Comparison of ENCODE assay signal across 24 cellular contexts in genomic region chr2:169776483-169776802, GRCh38. TPM values are rescaled to one million over a fixed set of nuclear protein-coding genes. Genes with fewer than 3 reads are reported as not detected.
DNase-seq lines count a peak whose midpoint lies in the region; ATAC-seq and TF ChIP-seq lines count a peak whose summit lies in the region.
"Had no signal": no experiment of that assay in that cellular context is flagged by ENCODE, and none has a peak within 500 bp of the region (broad histone marks: within the 10 kb centered on the region; RNA-seq: fewer than 3 reads in every experiment).

No MANE protein-coding gene starts in this region.

- no peak overlapping the region for H3K4me3 ChIP-seq in mesodermal cell (ENCODE audit: extremely low read depth, insufficient read depth, low read length, poor library complexity, severe bottlenecking)
- H3K4me3 ChIP-seq: neural progenitor cell, PC-9, transverse colon had no signal

- in situ Hi-C loops in GM13976 (cut with MboI; ENCODE audit: low sequenced_read_pairs, unreplicated experiment), result no loop called here

- H3K9me3 ChIP-seq in mesodermal cell (ENCODE audit: control insufficient read depth, low read length), result no peaks in the 10 kb centered on the region
- H3K9me3 ChIP-seq: transverse colon had no signal

- H3K27ac ChIP-seq in mesodermal cell (ENCODE audit: low read depth, low read length, severe bottlenecking), result peak overlapping the region; percentile 1
- H3K27ac ChIP-seq: neural progenitor cell, PC-9 had no signal

- peak; percentile 9 for DNase-seq in A172 (ENCODE audit: low spot score)
- peak; percentile 40 for DNase-seq in M059J (ENCODE audit: low read depth)
- peak; percentile 64 for DNase-seq in brain pericyte (ENCODE audit: low read depth, low spot score)
- DNase-seq in GM13976 (ENCODE audit: low spot score), result no peak
- no peak for DNase-seq in stimulated activated CD4-positive, alpha-beta T cell treated with anti-CD3 and anti-CD28 coated beads, Interleukin-4, amount 100 ng/mL, for 4 hours
- no peak for DNase-seq in activated T-cell treated with anti-CD3 and anti-CD28 coated beads, Interleukin-2, amount 50 U/mL, for 1 hour
- DNase-seq: activated CD4-positive, alpha-beta T cell treated with anti-CD3 and anti-CD28 coated beads, Interleukin-2, amount 10 ng/mL, durations not matched to agents 24 days and 14 days; activated CD8-positive, alpha-beta memory T cell treated with anti-CD3 and anti-CD28 coated beads, Interleukin-2, amount 50 U/mL, for 4 hours; activated gamma-delta T cell; amygdala; C1 segment of cervical spinal cord; DND-41; endodermal cell; hippocampal formation; islet precursor cell; NCI-H1436 treated with DMSO at 0.1 percent for 48 hours; NCI-H774; PC-9; retina; stimulated activated naive CD4-positive, alpha-beta T cell treated with Interleukin-2 at 50 U/mL for 16 hours; transverse colon had no signal

- ATAC-seq in GM19324 (IDR thresholded peaks at IDR 0.05; ENCODE audit: low FRiP score, unreplicated experiment), result no peak

- no peak for TF ChIP-seq CTCF in GM13976 (IDR thresholded peaks at IDR 0.05; ENCODE audit: borderline replicate concordance, control extremely low read depth, extremely low read depth, insufficient read depth, missing control alignments)

- peaks cover 12% of the 10 kb centered on the region for H3K4me1 ChIP-seq in mesodermal cell (ENCODE audit: control insufficient read depth, insufficient read depth, low read length, poor library complexity, severe bottlenecking)
- H3K4me1 ChIP-seq: neural progenitor cell, transverse colon had no signal

- 70 to 100% methylated on average over 1 of the region's 1 CpG for WGBS in mesodermal cell (ENCODE audit: insufficient coverage in 2 of 2), 2 experiments

- no peaks in the 10 kb centered on the region for H3K36me3 ChIP-seq in mesodermal cell (ENCODE audit: control insufficient read depth, insufficient read depth, low read length)
- H3K36me3 ChIP-seq: neural progenitor cell, transverse colon had no signal

RNA-seq across cellular contexts. Expression of gene SSB, which starts 22.2 kb away (rescaled TPM):
- total RNA-seq in A172 (2014; rRNA removed; shearing (Covaris generic)), result 212 and 287 TPM in 2 replicates
- total RNA-seq in M059J (2014; rRNA removed; shearing (Covaris generic)), result 68.5 and 76.0 TPM in 2 replicates
- polyA plus RNA-seq in mesodermal cell (2013, experiment 1 of 2), result 130 TPM
- polyA plus RNA-seq in mesodermal cell (2013, experiment 2 of 2), result 196 TPM

RNA-seq across cellular contexts. Expression of gene KLHL23, which starts 42.8 kb away (rescaled TPM):
- total RNA-seq in A172 (2014; rRNA removed; shearing (Covaris generic)), result 24.9 and 29.0 TPM in 2 replicates
- total RNA-seq in M059J (2014; rRNA removed; shearing (Covaris generic)), result 6.9 and 7.1 TPM in 2 replicates
- 19.4 TPM for polyA plus RNA-seq in mesodermal cell (2013, experiment 1 of 2)
- 16.5 TPM for polyA plus RNA-seq in mesodermal cell (2013, experiment 2 of 2)

RNA-seq across cellular contexts. Expression of gene METTL5, which starts 48.3 kb away (rescaled TPM):
- 141 and 192 TPM in 2 replicates for total RNA-seq in A172 (2014; rRNA removed; shearing (Covaris generic))
- 89.6 and 92.4 TPM in 2 replicates for total RNA-seq in M059J (2014; rRNA removed; shearing (Covaris generic))
- 77.9 TPM for polyA plus RNA-seq in mesodermal cell (2013, experiment 1 of 2)
- polyA plus RNA-seq in mesodermal cell (2013, experiment 2 of 2), result 87.5 TPM

RNA-seq across cellular contexts. Expression of gene UBR3, which starts 50.8 kb away (rescaled TPM):
- 19.9 and 21.0 TPM in 2 replicates for total RNA-seq in A172 (2014; rRNA removed; shearing (Covaris generic))
- 7.6 and 15.3 TPM in 2 replicates for total RNA-seq in M059J (2014; rRNA removed; shearing (Covaris generic))
- polyA plus RNA-seq in mesodermal cell (2013, experiment 1 of 2), result 18.1 TPM
- polyA plus RNA-seq in mesodermal cell (2013, experiment 2 of 2), result 19.3 TPM

Comparison
In these comparisons a context has a peak if more than half of its experiments do, and no peak if none do; other contexts are left out.
1. DNase-seq: peak in A172 (single experiment), M059J (single experiment) and brain pericyte (single experiment); none in GM13976 (single experiment), stimulated activated CD4-positive, alpha-beta T cell treated with anti-CD3 and anti-CD28 coated beads, Interleukin-4, amount 100 ng/mL, for 4 hours (0 of 2) and activated T-cell treated with anti-CD3 and anti-CD28 coated beads, Interleukin-2, amount 50 U/mL, for 1 hour (single experiment).